In the genomic region with DNA sequence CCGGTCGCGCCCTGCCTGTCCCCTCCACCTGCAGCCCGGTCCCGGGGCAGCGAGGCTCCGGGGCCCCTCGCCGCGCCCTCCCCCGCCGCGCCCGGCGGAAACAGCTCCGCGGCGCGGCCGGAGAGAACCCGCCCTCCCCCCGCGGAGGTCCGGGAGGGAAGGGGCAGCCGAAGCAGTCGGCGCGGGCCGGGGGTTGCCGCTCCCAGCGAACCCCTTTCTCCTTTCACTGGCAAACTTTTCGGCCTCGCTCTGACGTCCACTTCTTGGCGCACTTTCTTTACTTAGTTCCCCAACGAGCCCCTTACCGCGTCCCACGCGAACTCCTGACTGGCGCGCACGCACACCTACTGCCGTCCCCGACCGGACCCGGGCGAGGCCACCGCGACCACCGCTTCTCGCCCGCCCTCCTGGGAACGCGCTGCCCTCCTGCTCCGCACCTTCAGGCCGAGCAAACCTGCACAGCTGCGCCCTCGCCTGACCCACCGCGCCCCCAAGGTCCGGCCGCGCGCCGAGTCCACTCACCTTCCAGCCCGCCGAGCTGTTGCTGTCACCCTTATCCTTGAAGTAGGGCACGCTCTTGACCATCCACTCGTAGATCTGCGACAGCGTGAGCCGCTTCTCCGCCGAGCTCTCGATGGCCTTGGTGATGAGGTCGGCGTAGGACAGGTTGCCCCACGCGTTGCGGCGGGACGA, we compare ENCODE assay signal across 8 cellular contexts. TPM values are rescaled to one million over a fixed set of nuclear protein-coding genes. Genes with fewer than 3 reads are reported as not detected.
DNase-seq lines count a peak whose midpoint lies in the region; ATAC-seq, FAIRE-seq and TF ChIP-seq lines count a peak whose summit lies in the region.

No MANE protein-coding gene starts in this region.

- ATAC-seq in HG02870 (IDR thresholded peaks at IDR 0.05; ENCODE audit: unreplicated experiment) (peak; percentile 4), GM21576 (IDR thresholded peaks at IDR 0.05; ENCODE audit: unreplicated experiment) (no peak)

- peak overlapping the region; percentile 88 for H3K4me3 Mint-ChIP-seq in T-helper 1 cell treated with Interleukin-12 subunit alpha and Interleukin-12 subunit beta and Interleukin-4 antibody, amounts not matched to agents 30 μg/mL and 1 μg/mL, for 36 hours

- H3K4me1 Mint-ChIP-seq in T-helper 1 cell treated with Interleukin-12 subunit alpha and Interleukin-12 subunit beta and Interleukin-4 antibody, amounts not matched to agents 30 μg/mL and 1 μg/mL, for 36 hours (ENCODE audit: low read depth), result peaks cover 37% of the 10 kb centered on the region

- FAIRE-seq in bronchial epithelial cell (lab: Jason Lieb, UNC), result no peak

- no peaks in the 10 kb centered on the region for H3K27me3 ChIP-seq in bronchial epithelial cell (ENCODE audit: control insufficient read depth, insufficient read depth, low read length)

- H3K27ac Mint-ChIP-seq in T-helper 1 cell treated with Interleukin-12 subunit alpha and Interleukin-12 subunit beta and Interleukin-4 antibody, amounts not matched to agents 30 μg/mL and 1 μg/mL, for 36 hours, result peak overlapping the region; percentile 90

- H3K36me3 ChIP-seq in bronchial epithelial cell (ENCODE audit: control insufficient read depth, insufficient read depth, low read length), result no peaks in the 10 kb centered on the region

- DNase-seq in bronchial epithelial cell (ENCODE audit: low read depth), result no peak
- DNase-seq in kidney tubule cell (ENCODE audit: low spot score), result peak; percentile 56
- peak; percentile 30 to 38 for DNase-seq in stimulated activated CD4-positive, alpha-beta T cell treated with anti-CD3 and anti-CD28 coated beads, Interleukin-2, amount 100 ng/mL, for 48 hours
- no peak for DNase-seq in hippocampal formation (lab: John Stamatoyannopoulos, UW)

- TF ChIP-seq CTCF in GM12875 (IDR thresholded peaks at IDR 0.05; ENCODE audit: borderline replicate concordance, insufficient read depth, low read depth, low read length), result no peak
- TF ChIP-seq CTCF in bronchial epithelial cell (IDR thresholded peaks at IDR 0.05; ENCODE audit: insufficient read depth, low read length, severe bottlenecking), result no peak

- H3K4me3 ChIP-seq in GM12875 (ENCODE audit: low read depth, low read length), result peak overlapping the region; percentile 89
- peak overlapping the region; percentile 98 for H3K4me3 ChIP-seq in bronchial epithelial cell (ENCODE audit: low read depth, low read length)

- H3K36me3 Mint-ChIP-seq in T-helper 1 cell treated with Interleukin-12 subunit alpha and Interleukin-12 subunit beta and Interleukin-4 antibody, amounts not matched to agents 30 μg/mL and 1 μg/mL, for 36 hours (ENCODE audit: low read depth), result peaks cover 7% of the 10 kb centered on the region

- no peaks in the 10 kb centered on the region for H3K9me3 Mint-ChIP-seq in T-helper 1 cell treated with Interleukin-12 subunit alpha and Interleukin-12 subunit beta and Interleukin-4 antibody, amounts not matched to agents 30 μg/mL and 1 μg/mL, for 36 hours

- no peaks in the 10 kb centered on the region for H3K27me3 Mint-ChIP-seq in T-helper 1 cell treated with Interleukin-12 subunit alpha and Interleukin-12 subunit beta and Interleukin-4 antibody, amounts not matched to agents 30 μg/mL and 1 μg/mL, for 36 hours (ENCODE audit: low read depth)

RNA-seq across cellular contexts. Expression of a gene that starts 1.2 kb away (rescaled TPM):
- 7.6 and 12.2 TPM in 2 replicates for total RNA-seq in bronchial epithelial cell

Comparison
In these comparisons a context has a peak if more than half of its experiments do, and no peak if none do; other contexts are left out.
1. DNase-seq: peak in kidney tubule cell (single experiment) and stimulated activated CD4-positive, alpha-beta T cell treated with anti-CD3 and anti-CD28 coated beads, Interleukin-2, amount 100 ng/mL, for 48 hours (2 of 2); none in bronchial epithelial cell (single experiment) and hippocampal formation (0 of 2).